In the genomic region with DNA sequence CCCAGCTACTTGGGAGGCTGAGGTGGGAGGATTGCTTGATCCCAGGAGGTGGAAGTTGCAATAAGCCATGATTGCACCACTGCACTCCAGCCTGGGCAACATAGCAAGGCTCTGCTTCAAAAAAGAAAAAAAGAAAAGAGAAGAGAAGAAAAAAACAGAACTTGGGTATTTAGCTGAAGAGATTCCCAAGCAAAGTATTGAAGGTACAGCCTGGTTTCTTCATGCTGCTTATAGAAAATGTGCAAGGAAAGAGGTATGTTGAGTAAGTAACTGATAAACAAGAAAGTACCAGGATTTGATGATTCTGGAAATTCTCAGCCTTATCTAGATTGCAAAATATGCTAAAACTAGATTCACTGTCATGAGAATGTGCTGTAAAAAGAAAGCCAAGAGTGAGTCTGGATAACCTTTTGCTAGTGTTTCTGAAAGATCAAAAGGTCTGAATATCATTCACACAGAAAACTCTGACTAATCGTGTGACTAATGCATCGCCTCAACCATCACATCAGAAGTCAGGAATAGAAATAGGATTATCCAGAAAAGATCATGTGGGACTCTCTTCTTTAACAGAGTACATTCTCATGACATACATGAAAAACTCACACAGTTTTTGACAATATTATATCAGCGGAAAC, we compare ENCODE assay signal across 22 cellular contexts. TPM values are rescaled to one million over a fixed set of nuclear protein-coding genes. Genes with fewer than 3 reads are reported as not detected.
DNase-seq lines count a peak whose midpoint lies in the region; ATAC-seq, FAIRE-seq and TF ChIP-seq lines count a peak whose summit lies in the region.
"Had no signal": no experiment of that assay in that cellular context is flagged by ENCODE, and none has a peak within 500 bp of the region (broad histone marks: within the 10 kb centered on the region; RNA-seq: fewer than 3 reads in every experiment).

No MANE protein-coding gene starts in this region.

- DNase-seq in COLO829 (ENCODE audit: low spot score): peak; percentile 59
- DNase-seq in HTR-8/SVneo (ENCODE audit: insufficient read length, low spot score): peak; percentile 27
- peak; percentile 68 for DNase-seq in mammary epithelial cell
- DNase-seq in iris pigment epithelial cell (ENCODE audit: low read depth): peak; percentile 57
- DNase-seq in dedifferentiated amniotic fluid mesenchymal stem cell (ENCODE audit: extremely low spot score): no peak
- no peak for DNase-seq in superior temporal gyrus (ENCODE audit: extremely low spot score)
- no peak for DNase-seq in HT-29 (ENCODE audit: low spot score)
- DNase-seq: activated CD4-positive, alpha-beta T cell treated with anti-CD3 and anti-CD28 coated beads for 36 hours; activated CD8-positive, alpha-beta memory T cell treated with anti-CD3 and anti-CD28 coated beads, Interleukin-2, amount 10 ng/mL, durations not matched to agents 7 days and 5 days; activated effector memory CD4-positive, alpha-beta T cell treated with anti-CD3 and anti-CD28 coated beads, Interleukin-2, amount 50 U/mL, for 16 hours; Calu3; hippocampal formation; KG1; left cardiac atrium; NCI-H1092 treated with DMSO at 0.1 percent for 48 hours; NCI-H524 treated with DMSO at 0.1 percent for 48 hours; SK-N-SH; substantia nigra had no signal

- H3K9me3 ChIP-seq in mammary epithelial cell (replicated peaks; ENCODE audit: insufficient read depth, low read length): peaks cover 13% of the 10 kb centered on the region
- H3K9me3 ChIP-seq: SK-N-SH had no signal

- no peak for ATAC-seq in GM19023 (IDR thresholded peaks at IDR 0.05; ENCODE audit: unreplicated experiment)
- ATAC-seq: activated CD4-positive, alpha-beta T cell treated with anti-CD3 and anti-CD28 coated beads for 36 hours; activated CD8-positive, alpha-beta memory T cell treated with anti-CD3 and anti-CD28 coated beads, Interleukin-2, amount 10 ng/mL, durations not matched to agents 7 days and 5 days; esophagus mucosa; GM12878; left cardiac atrium had no signal

- in situ Hi-C loops in mammary epithelial cell (cut with MboI; ENCODE audit: low sequenced_read_pairs in 2 of 2): no loop called here

- intact Hi-C loops in mammary epithelial cell (cut with micrococcal nuclease): no loop called here

- H2AFZ ChIP-seq in mammary epithelial cell (ENCODE audit: low read depth, low read length): no peak overlapping the region

- H3K27me3 ChIP-seq in mammary epithelial cell (ENCODE audit: insufficient read depth, low read length): no peaks in the 10 kb centered on the region

- no peak overlapping the region for H3K9ac ChIP-seq in mammary epithelial cell (ENCODE audit: insufficient read depth, low read length)
- H3K9ac ChIP-seq: SK-N-SH had no signal

- no peak overlapping the region for H3K4me3 ChIP-seq in mammary epithelial cell (replicated peaks in 1 of 3; ENCODE audit: insufficient read depth in 1 of 3, low read depth in 2 of 3, low read length in 3 of 3)
- H3K4me3 ChIP-seq: GM12878 had no signal

- H3K27ac ChIP-seq in mammary epithelial cell (ENCODE audit: insufficient read depth, low read depth, low read length): no peak overlapping the region

- 71% methylated on average over 3 of the region's 3 CpGs for WGBS in mammary epithelial cell (ENCODE audit: low coverage, missing lambda C conversion rate)

- TF ChIP-seq CTCF in mammary epithelial cell (conservative IDR thresholded peaks at IDR 0.05 in 1 of 2, IDR thresholded peaks at IDR 0.05 in 1 of 2; ENCODE audit: extremely low read depth in 1 of 2, insufficient read depth in 1 of 2, low read depth in 1 of 2, low read length in 2 of 2): no peak

- no peaks in the 10 kb centered on the region for H3K4me1 ChIP-seq in mammary epithelial cell (ENCODE audit: insufficient read depth, low read length)

- BruUV-seq in mammary epithelial cell (replicated peaks; lab: Mats Ljungman, UMichigan): no TSS peak

- CTCF ChIA-PET in mammary epithelial cell (lab: Charles Lee; ENCODE audit: low non-redundant PET): no interaction called here

- dilution Hi-C loops in mammary epithelial cell (cut with HindIII; ENCODE audit: low sequenced_read_pairs): no loop called here

- H3K79me2 ChIP-seq in mammary epithelial cell (ENCODE audit: insufficient read depth, low read length): no peaks in the 10 kb centered on the region

- H3K4me2 ChIP-seq in mammary epithelial cell (ENCODE audit: insufficient read depth, low read depth, low read length): no peak overlapping the region
- H3K4me2 ChIP-seq: SK-N-SH had no signal

- FAIRE-seq in HTR-8/SVneo (lab: Jason Lieb, UNC): no peak
- FAIRE-seq: G401.6, GM12878 had no signal

- no peaks in the 10 kb centered on the region for H3K36me3 ChIP-seq in mammary epithelial cell (ENCODE audit: insufficient read depth, low read length)

- no peaks in the 10 kb centered on the region for H4K20me1 ChIP-seq in mammary epithelial cell (ENCODE audit: insufficient read depth, low read length)

RNA-seq across cellular contexts. Expression of a gene that starts 32.4 kb away (rescaled TPM):
- 100 to 1,000 TPM; 101 to 297 TPM for total RNA-seq in mammary epithelial cell
- 258 TPM for polyA plus RNA-seq in mammary epithelial cell
- polyA minus RNA-seq in mammary epithelial cell: 285 TPM
- total RNA-seq in HT-29 (2014; rRNA removed; shearing (Covaris generic)): 365 and 383 TPM in 2 replicates

RNA-seq across cellular contexts. Expression of a gene that starts 43.9 kb away (rescaled TPM):
- total RNA-seq in mammary epithelial cell: 10 to 100 TPM; 50.0 to 78.5 TPM
- 131 TPM for polyA plus RNA-seq in mammary epithelial cell
- polyA minus RNA-seq in mammary epithelial cell: 153 TPM
- total RNA-seq in HT-29 (2014; rRNA removed; shearing (Covaris generic)): 139 and 146 TPM in 2 replicates

Comparison
In these comparisons a context has a peak if more than half of its experiments do, and no peak if none do; other contexts are left out.
1. DNase-seq: peak in COLO829 (single experiment), HTR-8/SVneo (single experiment), mammary epithelial cell (single experiment) and iris pigment epithelial cell (single experiment); none in dedifferentiated amniotic fluid mesenchymal stem cell (single experiment), superior temporal gyrus (single experiment) and HT-29 (single experiment).